1 cellular context compared by ENCODE assay signal in genomic region chr17:50141026-50141749, GRCh38.
TF ChIP-seq lines count a peak whose summit lies in the region.

No MANE protein-coding gene starts in this region.

TF ChIP-seq in HCT116, 20 proteins besides CTCF, POLR2A, EP300 and RAD21:
- TF ChIP-seq TCF7L2 (IDR thresholded peaks at IDR 0.05; ENCODE audit: borderline replicate concordance, extremely low read depth, insufficient read depth, insufficient read length) (no peak), MAX (IDR thresholded peaks at IDR 0.05) (no peak), CBX3 (IDR thresholded peaks at IDR 0.05; ENCODE audit: low read depth) (no peak), ELF1 (IDR thresholded peaks at IDR 0.05; ENCODE audit: borderline replicate concordance, low read depth) (no peak), SIN3A (IDR thresholded peaks at IDR 0.05; ENCODE audit: low read depth) (no peak), REST (IDR thresholded peaks at IDR 0.05; ENCODE audit: low read depth) (no peak), CEBPB (IDR thresholded peaks at IDR 0.05; ENCODE audit: low read depth) (no peak), EGR1 (IDR thresholded peaks at IDR 0.05; ENCODE audit: low read depth) (no peak), SP1 (IDR thresholded peaks at IDR 0.05; ENCODE audit: low read depth) (no peak), SRF (IDR thresholded peaks at IDR 0.05; ENCODE audit: low read depth) (no peak), ZBTB33 (IDR thresholded peaks at IDR 0.05; ENCODE audit: extremely low read depth, insufficient replicate concordance, low read length) (no peak), ZFX (IDR thresholded peaks at IDR 0.05) (no peak), ATF3 (IDR thresholded peaks at IDR 0.05) (no peak), POLR2AphosphoS5 (IDR thresholded peaks at IDR 0.05; ENCODE audit: low read depth, low read length) (no peak)
